ENCODE assay signal across 1 cellular context in genomic region chr3:195238626-195239118, GRCh38.
TF ChIP-seq lines count a peak whose summit lies in the region.

No MANE protein-coding gene starts in this region.

TF ChIP-seq in H1, 55 proteins besides CTCF, POLR2A, EP300 and RAD21 (continued from another document):
- TF ChIP-seq CHD7 (IDR thresholded peaks at IDR 0.05; ENCODE audit: insufficient replicate concordance, low read length): no peak
- no peak for TF ChIP-seq MAFK (IDR thresholded peaks at IDR 0.05; ENCODE audit: low read depth, low read length)
- no peak for TF ChIP-seq EGR1 (IDR thresholded peaks at IDR 0.05; ENCODE audit: borderline replicate concordance, low read depth, low read length)
- TF ChIP-seq HDAC6 (IDR thresholded peaks at IDR 0.05; ENCODE audit: low read depth, low read length): no peak
- no peak for TF ChIP-seq CHD2 (IDR thresholded peaks at IDR 0.05; ENCODE audit: low read length)
- TF ChIP-seq POU5F1 (IDR thresholded peaks at IDR 0.05; ENCODE audit: low read depth, low read length): no peak
